ENCODE assay signal across 8 cellular contexts in the genomic region with DNA sequence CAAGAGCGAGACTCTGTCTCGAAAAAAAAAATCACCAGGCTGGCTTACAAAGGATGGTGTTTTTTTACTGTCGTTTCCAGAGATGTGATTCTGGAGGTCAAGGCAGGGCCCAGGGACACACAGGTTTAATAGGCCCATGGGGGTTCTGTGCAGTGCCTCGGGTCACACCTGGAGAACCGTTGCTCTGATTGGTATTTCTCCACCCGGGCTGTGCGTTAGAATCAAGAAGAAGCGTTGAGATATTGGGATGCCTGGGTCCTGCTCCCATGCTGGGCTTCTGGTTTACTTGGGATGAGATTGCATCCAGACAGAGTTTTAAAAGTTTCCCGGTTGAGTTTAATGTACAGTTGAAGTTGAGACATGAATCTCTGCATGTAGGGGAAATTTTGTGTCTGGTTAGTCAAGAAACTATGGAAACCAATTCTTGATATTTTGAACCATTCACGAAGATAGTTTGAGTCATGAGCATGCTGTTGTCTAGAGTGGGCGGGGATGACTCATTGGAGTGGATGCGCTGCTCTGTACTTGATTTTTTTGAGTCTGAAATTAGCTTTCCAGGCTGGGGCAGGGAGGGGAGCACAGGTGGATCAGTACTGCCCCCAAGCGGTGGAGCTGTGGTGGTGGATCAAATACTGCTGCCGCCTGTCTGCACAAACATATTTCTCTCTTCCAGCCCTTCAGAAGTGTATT.
DNase-seq lines count a peak whose midpoint lies in the region; ATAC-seq lines count a peak whose summit lies in the region.

No MANE protein-coding gene starts in this region.

- DNase-seq in DMS79 treated with DMSO at 0.1 percent for 48 hours (lab: John Stamatoyannopoulos, UW) (peak; percentile 7), DMS79 (lab: John Stamatoyannopoulos, UW) (no peak), NCI-H1105 (lab: John Stamatoyannopoulos, UW) (peak; percentile 6), T-helper 9 cell (peak; percentile 39), astrocyte of the hippocampus (ENCODE audit: low read depth, low spot score) (peak; percentile 94), inferior parietal cortex (ENCODE audit: extremely low spot score) (peak; percentile 86)
- peak; percentile 82 for DNase-seq in stimulated activated CD4-positive, alpha-beta T cell treated with anti-CD3 and anti-CD28 coated beads, Interleukin-12 subunit alpha, Interleukin-12 subunit beta, amount 100 ng/mL, for 4 hours

- ATAC-seq in HG02610 (IDR thresholded peaks at IDR 0.05; ENCODE audit: unreplicated experiment), result peak; percentile 92
